ENCODE assay signal across 6 cellular contexts in genomic region chr19:55485439-55486011, GRCh38. TPM values are rescaled to one million over a fixed set of nuclear protein-coding genes. Genes with fewer than 3 reads are reported as not detected.
DNase-seq lines count a peak whose midpoint lies in the region; ATAC-seq and TF ChIP-seq lines count a peak whose summit lies in the region.

No MANE protein-coding gene starts in this region.

- no peaks in the 10 kb centered on the region for H3K27me3 ChIP-seq in thymus (ENCODE audit: control insufficient read depth, insufficient read depth)

- TF ChIP-seq CTCF in fibroblast of pulmonary artery (IDR thresholded peaks at IDR 0.05; ENCODE audit: low read length, missing control alignments) = no peak

- peaks cover 36% of the 10 kb centered on the region for H3K36me3 ChIP-seq in thymus (ENCODE audit: control insufficient read depth, insufficient read depth)

- peak overlapping the region; percentile 70 for H3K27ac Mint-ChIP-seq in activated CD8-positive, alpha-beta memory T cell treated with anti-CD3 and anti-CD28 coated beads, Interleukin-2, amount 10 ng/mL, durations not matched to agents 7 days and 5 days

- no peaks in the 10 kb centered on the region for H3K9me3 Mint-ChIP-seq in activated CD8-positive, alpha-beta memory T cell treated with anti-CD3 and anti-CD28 coated beads, Interleukin-2, amount 10 ng/mL, durations not matched to agents 7 days and 5 days (ENCODE audit: low read depth)

- peak overlapping the region; percentile 73 for H3K4me3 Mint-ChIP-seq in activated CD8-positive, alpha-beta memory T cell treated with anti-CD3 and anti-CD28 coated beads, Interleukin-2, amount 10 ng/mL, durations not matched to agents 7 days and 5 days

- peak overlapping the region; percentile 93 for H3K27ac ChIP-seq in thymus (ENCODE audit: low read depth)

- no peaks in the 10 kb centered on the region for H3K27me3 Mint-ChIP-seq in activated CD8-positive, alpha-beta memory T cell treated with anti-CD3 and anti-CD28 coated beads, Interleukin-2, amount 10 ng/mL, durations not matched to agents 7 days and 5 days

- peaks cover 52% of the 10 kb centered on the region for H3K4me1 ChIP-seq in thymus (ENCODE audit: control insufficient read depth, insufficient read depth, low read length)

- 3% methylated on average over 18 of the region's 18 CpGs for WGBS in thymus

- no peak for ATAC-seq in activated CD8-positive, alpha-beta memory T cell treated with anti-CD3 and anti-CD28 coated beads, Interleukin-2, amount 10 ng/mL, durations not matched to agents 7 days and 5 days
- no peak for ATAC-seq in HG03460 (IDR thresholded peaks at IDR 0.05; ENCODE audit: unreplicated experiment)

- CTCF ChIA-PET in activated CD8-positive, alpha-beta memory T cell treated with anti-CD3 and anti-CD28 coated beads, Interleukin-2, amount 10 ng/mL, durations not matched to agents 7 days and 5 days (lab: Charles Lee) = interaction anchor here (0.8 to 5.2 kb wide), 7 partner anchors 9 to 345 kb away, joined by 3 to 42 read pairs (median 5); partner anchors contain the start of gene ZNF628

- peaks cover 2% of the 10 kb centered on the region for H3K36me3 Mint-ChIP-seq in activated CD8-positive, alpha-beta memory T cell treated with anti-CD3 and anti-CD28 coated beads, Interleukin-2, amount 10 ng/mL, durations not matched to agents 7 days and 5 days

- H3K4me1 Mint-ChIP-seq in activated CD8-positive, alpha-beta memory T cell treated with anti-CD3 and anti-CD28 coated beads, Interleukin-2, amount 10 ng/mL, durations not matched to agents 7 days and 5 days = peaks cover 6% of the 10 kb centered on the region

- H3K4me3 ChIP-seq in fibroblast of pulmonary artery (replicated peaks; ENCODE audit: low read depth, low read length) (peak overlapping the region; percentile 67), thymus (ENCODE audit: low read length) (peak overlapping the region; percentile 73)

- no peaks in the 10 kb centered on the region for H3K9me3 ChIP-seq in thymus (ENCODE audit: control insufficient read depth)

- DNase-seq in activated CD8-positive, alpha-beta memory T cell treated with anti-CD3 and anti-CD28 coated beads, Interleukin-2, amount 10 ng/mL, durations not matched to agents 7 days and 5 days = no peak
- DNase-seq in activated CD8-positive, alpha-beta memory T cell treated with anti-CD3 and anti-CD28 coated beads, Interleukin-2, amount 50 U/mL, for 48 hours = no peak
- no peak for DNase-seq in fibroblast of pulmonary artery (ENCODE audit: low read depth)
- no peak for DNase-seq in kidney glomerular epithelial cell (lab: John Stamatoyannopoulos, UW)

RNA-seq across cellular contexts. Expression of gene NAT14, which starts 0.5 kb away (rescaled TPM):
- 10 to 100 TPM; 14.6 to 23.2 TPM for total RNA-seq in activated CD8-positive, alpha-beta memory T cell treated with anti-CD3 and anti-CD28 coated beads, Interleukin-2, amount 10 ng/mL, durations not matched to agents 7 days and 5 days
- 58.2 TPM for polyA plus RNA-seq in thymus

RNA-seq across cellular contexts. Expression of gene SSC5D, which starts 2.7 kb away (rescaled TPM):
- under 1 TPM; 0.68 to 0.79 TPM for total RNA-seq in activated CD8-positive, alpha-beta memory T cell treated with anti-CD3 and anti-CD28 coated beads, Interleukin-2, amount 10 ng/mL, durations not matched to agents 7 days and 5 days
- polyA plus RNA-seq in thymus = 1.8 TPM

RNA-seq across cellular contexts. Expression of gene ZNF628, which starts 9.1 kb away (rescaled TPM):
- 1 to 10 TPM; 8.8 to 8.9 TPM for total RNA-seq in activated CD8-positive, alpha-beta memory T cell treated with anti-CD3 and anti-CD28 coated beads, Interleukin-2, amount 10 ng/mL, durations not matched to agents 7 days and 5 days
- polyA plus RNA-seq in thymus = 4.8 TPM

RNA-seq across cellular contexts. Expression of gene C19orf85, which starts 21.0 kb away (rescaled TPM):
- total RNA-seq in activated CD8-positive, alpha-beta memory T cell treated with anti-CD3 and anti-CD28 coated beads, Interleukin-2, amount 10 ng/mL, durations not matched to agents 7 days and 5 days = not detected
- not detected for polyA plus RNA-seq in thymus

RNA-seq across cellular contexts. Expression of gene ISOC2, which starts 24.1 kb away (rescaled TPM):
- total RNA-seq in activated CD8-positive, alpha-beta memory T cell treated with anti-CD3 and anti-CD28 coated beads, Interleukin-2, amount 10 ng/mL, durations not matched to agents 7 days and 5 days = 10 to 100 TPM; 28.2 to 35.7 TPM
- polyA plus RNA-seq in thymus = 24.8 TPM
